In the genomic region with DNA sequence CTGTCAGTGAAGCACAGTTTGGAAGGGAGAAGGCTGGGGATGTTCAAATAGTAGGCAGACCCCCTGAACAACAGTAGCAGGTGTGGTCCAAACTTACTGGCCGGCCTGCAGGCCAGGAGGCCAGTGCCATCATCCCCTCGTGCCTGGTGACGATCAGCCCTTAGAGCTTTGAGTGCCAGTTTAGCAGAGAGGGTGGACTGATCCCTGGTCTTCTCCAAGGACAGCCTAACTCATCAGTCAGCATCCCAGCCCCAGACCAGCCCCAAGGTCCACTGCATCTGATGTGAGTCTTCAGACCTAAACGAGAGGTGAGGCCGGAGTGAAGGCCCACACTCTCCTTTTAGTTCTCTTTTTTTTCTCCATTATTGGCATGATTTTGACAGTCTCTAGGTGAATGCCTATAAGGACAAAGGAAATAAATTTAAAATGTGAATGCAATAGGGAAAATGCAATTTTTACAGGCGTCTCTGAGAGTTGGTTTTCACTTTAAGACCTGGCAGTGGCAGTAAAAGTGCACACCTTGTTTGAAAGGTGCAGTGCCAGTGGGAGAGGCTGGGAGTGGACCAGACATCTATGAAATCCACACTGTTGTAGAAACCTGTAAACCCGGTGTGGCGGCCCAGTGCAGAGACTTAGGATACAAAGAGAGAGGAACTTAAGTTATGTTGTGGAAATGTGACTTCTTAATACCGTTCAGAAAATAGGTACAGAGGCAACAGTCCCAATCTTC, we compare ENCODE assay signal across 16 cellular contexts.
DNase-seq lines count a peak whose midpoint lies in the region; ATAC-seq, FAIRE-seq and TF ChIP-seq lines count a peak whose summit lies in the region.
"Had no signal": no experiment of that assay in that cellular context is flagged by ENCODE, and none has a peak within 500 bp of the region (broad histone marks: within the 10 kb centered on the region; RNA-seq: fewer than 3 reads in every experiment).

No MANE protein-coding gene starts in this region.

- intact Hi-C loops in left ventricle myocardium inferior (cut with micrococcal nuclease) (no loop called here), right cardiac atrium (cut with DNase I) (no loop called here), pancreas (cut with DNase I) (no loop called here)

- H3K4me1 ChIP-seq in left ventricle myocardium inferior = peaks cover 45% of the 10 kb centered on the region
- H3K4me1 ChIP-seq in right cardiac atrium (ENCODE audit: control insufficient read depth, insufficient read depth, low read length) = peaks cover 7% of the 10 kb centered on the region
- peaks cover 34 to 37% of the 10 kb centered on the region in 2 experiments for H3K4me1 ChIP-seq in neutrophil (ENCODE audit: control insufficient read depth in 1 of 2, insufficient read depth in 1 of 2, low read depth in 1 of 2, low read length in 1 of 2)
- no peaks in the 10 kb centered on the region for H3K4me1 ChIP-seq in pancreas
- H3K4me1 ChIP-seq in MM.1S (ENCODE audit: low read length) = peaks cover 14% of the 10 kb centered on the region

- H3K36me3 ChIP-seq in left ventricle myocardium inferior = no peaks in the 10 kb centered on the region
- H3K36me3 ChIP-seq in neutrophil = no peaks in the 10 kb centered on the region
- H3K36me3 ChIP-seq in pancreas = no peaks in the 10 kb centered on the region
- H3K36me3 ChIP-seq in MM.1S (replicated peaks; ENCODE audit: insufficient read depth, low read length) = no peaks in the 10 kb centered on the region

- no peaks in the 10 kb centered on the region for H3F3A ChIP-seq in MM.1S (ENCODE audit: insufficient read depth, low read length)

- H4K20me1 ChIP-seq in MM.1S (ENCODE audit: insufficient read depth, low read length) = no peaks in the 10 kb centered on the region

- DNase-seq in T-helper 1 cell = no peak
- DNase-seq in left ventricle myocardium inferior = no peak
- no peak for DNase-seq in right cardiac atrium
- no peak for DNase-seq in pancreas
- DNase-seq in RKO (ENCODE audit: low spot score) = no peak
- no peak for DNase-seq in MM.1S
- DNase-seq: NCI-H1092 treated with DMSO at 0.1 percent for 48 hours, NCI-H1694, NCI-H2107, NCI-H226, NCI-H526 treated with DMSO at 0.1 percent for 48 hours, PC-3 had no signal

- peaks cover 3% of the 10 kb centered on the region for H3K36me3 Mint-ChIP-seq in T-helper 1 cell treated with Interleukin-12 subunit alpha and Interleukin-12 subunit beta and Interleukin-4 antibody, amounts not matched to agents 30 μg/mL and 1 μg/mL, for 36 hours (ENCODE audit: low read depth)

- H3K27ac Mint-ChIP-seq in T-helper 1 cell treated with Interleukin-12 subunit alpha and Interleukin-12 subunit beta and Interleukin-4 antibody, amounts not matched to agents 30 μg/mL and 1 μg/mL, for 36 hours = no peak overlapping the region

- H3K4me3 ChIP-seq in left ventricle myocardium inferior (no peak overlapping the region), right cardiac atrium (ENCODE audit: low read length) (no peak overlapping the region), neutrophil (ENCODE audit: low read depth in 1 of 2, low read length in 1 of 2) (peak overlapping the region; percentile 34 to 46), pancreas (no peak overlapping the region), MM.1S (ENCODE audit: low read length) (no peak overlapping the region)
- H3K4me3 ChIP-seq: GM23338 had no signal

- no peaks in the 10 kb centered on the region for H3K9me2 ChIP-seq in MM.1S (replicated peaks; ENCODE audit: insufficient read depth, low read length)

- no peak for TF ChIP-seq CTCF in left ventricle myocardium inferior (IDR thresholded peaks at IDR 0.05; ENCODE audit: borderline replicate concordance)
- TF ChIP-seq CTCF in neutrophil (IDR thresholded peaks at IDR 0.05) = no peak
- TF ChIP-seq CTCF in pancreas (IDR thresholded peaks at IDR 0.05) = no peak
- TF ChIP-seq CTCF in MM.1S (IDR thresholded peaks at IDR 0.05; ENCODE audit: low read length) = no peak

- H3K79me2 ChIP-seq in MM.1S (ENCODE audit: low read length) = no peaks in the 10 kb centered on the region

- no peak overlapping the region for H3K9ac ChIP-seq in MM.1S (ENCODE audit: low read length)

- no peak for ATAC-seq in right cardiac atrium
- ATAC-seq in pancreas = no peak
- ATAC-seq: PC-3 had no signal

- peak overlapping the region; percentile 32 for H3K27ac ChIP-seq in left ventricle myocardium inferior (replicated peaks)
- no peak overlapping the region for H3K27ac ChIP-seq in right cardiac atrium (ENCODE audit: low read length)
- peak overlapping the region; percentile 72 for H3K27ac ChIP-seq in neutrophil
- H3K27ac ChIP-seq in pancreas = no peak overlapping the region
- no peak overlapping the region for H3K27ac ChIP-seq in MM.1S (ENCODE audit: low read length)
- H3K27ac ChIP-seq: 22Rv1 had no signal

- H3K27me3 ChIP-seq in left ventricle myocardium inferior (ENCODE audit: low read depth) (no peaks in the 10 kb centered on the region), right cardiac atrium (ENCODE audit: control insufficient read depth, insufficient read depth) (no peaks in the 10 kb centered on the region), neutrophil (no peaks in the 10 kb centered on the region), pancreas (no peaks in the 10 kb centered on the region), MM.1S (replicated peaks; ENCODE audit: insufficient read depth, low read length) (no peaks in the 10 kb centered on the region)

- H3K9me3 Mint-ChIP-seq in T-helper 1 cell treated with Interleukin-12 subunit alpha and Interleukin-12 subunit beta and Interleukin-4 antibody, amounts not matched to agents 30 μg/mL and 1 μg/mL, for 36 hours = no peaks in the 10 kb centered on the region

- no peak for FAIRE-seq in pancreas (lab: Jason Lieb, UNC)

- H3K9me3 ChIP-seq in left ventricle myocardium inferior (replicated peaks) (no peaks in the 10 kb centered on the region), right cardiac atrium (ENCODE audit: control insufficient read depth, low read length) (no peaks in the 10 kb centered on the region), neutrophil (no peaks in the 10 kb centered on the region), pancreas (no peaks in the 10 kb centered on the region), MM.1S (replicated peaks; ENCODE audit: insufficient read depth, low read length) (no peaks in the 10 kb centered on the region)

- H2AFZ ChIP-seq in MM.1S (ENCODE audit: low read length) = no peak overlapping the region

- peak overlapping the region; percentile 68 for H3K4me3 Mint-ChIP-seq in T-helper 1 cell treated with Interleukin-12 subunit alpha and Interleukin-12 subunit beta and Interleukin-4 antibody, amounts not matched to agents 30 μg/mL and 1 μg/mL, for 36 hours
- H3K4me3 Mint-ChIP-seq: GM23338 had no signal

- H3K4me1 Mint-ChIP-seq in T-helper 1 cell treated with Interleukin-12 subunit alpha and Interleukin-12 subunit beta and Interleukin-4 antibody, amounts not matched to agents 30 μg/mL and 1 μg/mL, for 36 hours (ENCODE audit: low read depth) = peaks cover 38% of the 10 kb centered on the region

- H3K27me3 Mint-ChIP-seq in T-helper 1 cell treated with Interleukin-12 subunit alpha and Interleukin-12 subunit beta and Interleukin-4 antibody, amounts not matched to agents 30 μg/mL and 1 μg/mL, for 36 hours (ENCODE audit: low read depth) = peaks cover 26% of the 10 kb centered on the region

- H3K4me2 ChIP-seq in MM.1S (ENCODE audit: low read depth, low read length) = no peak overlapping the region
- H3K4me2 ChIP-seq: GM23338 had no signal

- 92% methylated on average over 9 of the region's 9 CpGs for WGBS in right cardiac atrium
- WGBS in pancreas, 2 donors = 85 to 92% methylated on average over 9 of the region's 9 CpGs

Comparison
In these comparisons a context has a peak if more than half of its experiments do, and no peak if none do; other contexts are left out.
1. H3K27ac ChIP-seq: peak in left ventricle myocardium inferior (single experiment) and neutrophil (single experiment); none in right cardiac atrium (single experiment), pancreas (0 of 4) and MM.1S (single experiment).
2. H3K4me3 ChIP-seq: peak in neutrophil (2 of 2); none in left ventricle myocardium inferior (single experiment), right cardiac atrium (single experiment), pancreas (0 of 4) and MM.1S (single experiment).